8 cellular contexts compared by ENCODE assay signal in the genomic region with DNA sequence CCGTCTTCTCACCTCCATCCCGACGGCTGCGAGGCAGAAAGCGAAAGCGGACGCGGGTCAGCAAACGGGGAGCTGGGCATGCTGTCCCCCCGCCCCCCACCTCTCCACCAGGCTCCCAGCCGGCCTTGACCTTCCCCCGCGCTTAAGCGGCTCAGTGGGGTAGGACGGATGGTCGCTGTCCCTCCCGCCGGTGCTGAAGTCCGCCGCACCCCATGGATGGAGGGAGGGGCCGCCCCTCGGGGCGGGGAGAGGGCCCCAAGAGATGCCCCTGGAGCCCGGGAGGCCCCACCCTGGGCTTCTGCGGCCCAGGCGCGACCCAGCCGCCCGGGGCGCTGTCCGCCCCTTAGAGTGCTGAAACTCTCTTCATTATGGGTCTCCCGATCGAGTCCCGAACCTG. TPM values are rescaled to one million over a fixed set of nuclear protein-coding genes. Genes with fewer than 3 reads are reported as not detected.
DNase-seq lines count a peak whose midpoint lies in the region; ATAC-seq and TF ChIP-seq lines count a peak whose summit lies in the region.

A gene (minus strand): TSS at position 48 of the 397 bp plus-strand sequence. CDS start 188 bp downstream, outside the sequence.

- POLR2A ChIA-PET in A673 (lab: Charles Lee; ENCODE audit: low non-redundant PET) = no interaction called here

- no TSS peak for BruUV-seq in A673 (replicated peaks; lab: Mats Ljungman, UMichigan)

- H3K27me3 ChIP-seq in A673 (replicated peaks; ENCODE audit: insufficient read depth, low read depth, low read length, poor library complexity) = peaks cover 63% of the 10 kb centered on the region
- peaks cover 0 to 85% (median 5%) of the 10 kb centered on the region in 4 donors for H3K27me3 ChIP-seq in esophagus squamous epithelium

- H3K9me3 ChIP-seq in A673 (ENCODE audit: low read depth, low read length, poor library complexity, severe bottlenecking) (no peaks in the 10 kb centered on the region), esophagus squamous epithelium (no peaks in the 10 kb centered on the region)

- intact Hi-C loops in A673 (cut with micrococcal nuclease; ENCODE audit: unreplicated experiment) (no loop called here), esophagus squamous epithelium (cut with DNase I) (loop anchor here (10.0 kb wide), 1 partner anchor 98 kb away; no protein-coding TSS in a partner anchor)

- 4 to 31% methylated on average over 4 to 11 of the region's 34 CpGs for WGBS in esophagus squamous epithelium, 2 donors

- peaks cover 14% of the 10 kb centered on the region for H3K4me1 Mint-ChIP-seq in stimulated activated memory B cell treated with anti-CD40 and anti-IgM and Interleukin-4, amounts not matched to agents 10 μg/mL and 1 μg/mL and 100 μg/mL, for 72 hours

- peaks cover 96% of the 10 kb centered on the region for H3K27me3 Mint-ChIP-seq in stimulated activated memory B cell treated with anti-CD40 and anti-IgM and Interleukin-4, amounts not matched to agents 10 μg/mL and 1 μg/mL and 100 μg/mL, for 72 hours

- peak; percentile 31; the same call in 1 of the 2 replicates for TF ChIP-seq CTCF in A673 (conservative IDR thresholded peaks at IDR 0.05; ENCODE audit: low read depth, low read length)
- peak in 2 of 6 experiments; percentile 21 to 24 for TF ChIP-seq CTCF in esophagus squamous epithelium (IDR thresholded peaks at IDR 0.05)

- H3K4me3 ChIP-seq in A673 (ENCODE audit: low read depth, low read length, poor library complexity, severe bottlenecking) = no peak within 1 kb of the TSS
- H3K4me3 ChIP-seq in esophagus squamous epithelium = peak within 1 kb of the TSS; percentile 19 to 67 (median 43)

- H3K36me3 Mint-ChIP-seq in stimulated activated memory B cell treated with anti-CD40 and anti-IgM and Interleukin-4, amounts not matched to agents 10 μg/mL and 1 μg/mL and 100 μg/mL, for 72 hours = no peaks in the 10 kb centered on the region

- ATAC-seq in GM21390 (IDR thresholded peaks at IDR 0.05; ENCODE audit: unreplicated experiment) = no peak
- no peak for ATAC-seq in stimulated activated memory B cell treated with anti-CD40 and anti-IgM and Interleukin-4, amounts not matched to agents 10 μg/mL and 1 μg/mL and 100 μg/mL, for 72 hours

- TF ChIP-seq POLR2A in esophagus squamous epithelium (IDR thresholded peaks at IDR 0.05) = no peak

- no peak within 1 kb of the TSS for H3K4me3 Mint-ChIP-seq in stimulated activated memory B cell treated with anti-CD40 and anti-IgM and Interleukin-4, amounts not matched to agents 10 μg/mL and 1 μg/mL and 100 μg/mL, for 72 hours

- peak; percentile 70 for DNase-seq in A673 (ENCODE audit: low spot score)
- DNase-seq in LHCN-M2 (ENCODE audit: low read depth) = peak; percentile 54
- peak; percentile 47 for DNase-seq in activated T-cell treated with anti-CD3 and anti-CD28 coated beads for 48 hours (ENCODE audit: low read depth)
- DNase-seq in esophagus squamous epithelium (lab: John Stamatoyannopoulos, UW) = no peak
- peak; percentile 82 for DNase-seq in myocyte (ENCODE audit: low read depth)

- H3K4me1 ChIP-seq in A673 (ENCODE audit: insufficient read depth, low read length, poor library complexity, severe bottlenecking) (no peaks in the 10 kb centered on the region), esophagus squamous epithelium (peaks cover 7 to 50% (median 10%) of the 10 kb centered on the region in 3 donors)

- no peaks in the 10 kb centered on the region for H3K36me3 ChIP-seq in A673 (ENCODE audit: insufficient read depth, low read length, poor library complexity, severe bottlenecking)
- H3K36me3 ChIP-seq in esophagus squamous epithelium = no peaks in the 10 kb centered on the region

- CTCF ChIA-PET in A673 (lab: Charles Lee) = no interaction called here

- H3K27ac ChIP-seq in A673 (ENCODE audit: low read depth, low read length, poor library complexity, severe bottlenecking) (no peak within 1 kb of the TSS), esophagus squamous epithelium (peak within 1 kb of the TSS; percentile 36 to 84 (median 71)), temporal lobe (ENCODE audit: low read depth, low read length) (peak within 1 kb of the TSS; percentile 69)

- H3K9me3 Mint-ChIP-seq in stimulated activated memory B cell treated with anti-CD40 and anti-IgM and Interleukin-4, amounts not matched to agents 10 μg/mL and 1 μg/mL and 100 μg/mL, for 72 hours = no peaks in the 10 kb centered on the region

- H3K27ac Mint-ChIP-seq in stimulated activated memory B cell treated with anti-CD40 and anti-IgM and Interleukin-4, amounts not matched to agents 10 μg/mL and 1 μg/mL and 100 μg/mL, for 72 hours = no peak within 1 kb of the TSS

RNA-seq across cellular contexts. Expression of the gene that starts here (rescaled TPM):
- total RNA-seq in A673 (2021) = 0.81 TPM in 1 of 2 replicates, not detected in the other
- total RNA-seq in LHCN-M2 (2014; rRNA removed) = 0.19 and 0.40 TPM in 2 replicates
- 3.4 TPM for polyA plus RNA-seq in LHCN-M2 (2012)
- 1 to 10 TPM in 2 of 4 donors, under 1 TPM in 2; 0.11 to 3.6 (median 1.1) TPM for total RNA-seq in esophagus squamous epithelium
- 6.1 and 9.0 TPM in 2 replicates for total RNA-seq in myocyte
- polyA plus RNA-seq in myocyte (2012) = 10.9 TPM
- 9.3 TPM for total RNA-seq in temporal lobe

Comparison
In these comparisons a context has a peak if more than half of its experiments do, and no peak if none do; other contexts are left out.
1. Peak in DNase-seq in A673; RNA of the gene not detected or under 1 TPM.